Comparison of ENCODE assay signal across 8 cellular contexts in the genomic region with DNA sequence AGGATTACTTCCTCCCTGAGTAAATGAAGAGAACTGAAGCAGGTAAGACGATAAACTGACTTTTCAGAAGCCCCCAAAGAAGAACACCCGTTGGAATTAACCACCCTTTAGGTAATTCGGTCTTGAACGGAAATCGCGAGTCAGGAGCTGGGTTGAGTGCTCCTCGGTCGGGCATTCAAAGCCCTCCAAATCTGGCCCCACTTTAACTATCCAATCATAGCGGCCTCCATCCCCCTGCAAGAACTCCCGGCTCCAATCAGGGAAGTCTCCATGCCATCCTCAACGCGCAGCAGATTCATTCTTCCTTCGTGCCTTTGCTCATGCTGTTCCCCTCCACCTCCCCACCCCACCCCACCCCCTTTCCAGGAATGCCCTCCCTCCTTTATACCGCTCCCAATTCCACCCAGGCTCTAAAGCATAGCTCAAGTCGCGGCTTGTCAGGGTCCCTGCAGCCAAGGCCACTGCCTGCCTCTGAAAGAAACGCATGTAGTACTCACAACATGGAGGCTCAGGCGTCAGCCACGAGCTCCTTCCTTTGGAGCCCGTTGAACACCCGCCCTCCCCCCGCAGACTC. TPM values are rescaled to one million over a fixed set of nuclear protein-coding genes. Genes with fewer than 3 reads are reported as not detected.
DNase-seq lines count a peak whose midpoint lies in the region; ATAC-seq and TF ChIP-seq lines count a peak whose summit lies in the region.

No MANE protein-coding gene starts in this region.

- TF ChIP-seq POLR2A in erythroblast (IDR thresholded peaks at IDR 0.05; ENCODE audit: low read length) = no peak

- H3K36me3 ChIP-seq in BLaER1 = peaks cover 3% of the 10 kb centered on the region
- no peaks in the 10 kb centered on the region for H3K36me3 ChIP-seq in H7 (replicated peaks; ENCODE audit: control insufficient read depth, insufficient read depth, low read length)
- no peaks in the 10 kb centered on the region for H3K36me3 ChIP-seq in subcutaneous abdominal adipose tissue (ENCODE audit: control insufficient read depth in 5 of 5, insufficient read depth in 5 of 5, low read length in 5 of 5)

- peak overlapping the region; percentile 90 for H3K4me3 ChIP-seq in BLaER1
- peak overlapping the region; percentile 79 for H3K4me3 ChIP-seq in H7 (ENCODE audit: insufficient read depth, low read depth, low read length)
- peak overlapping the region; percentile 76 for H3K4me3 ChIP-seq in mononuclear cell (ENCODE audit: low read length)
- H3K4me3 ChIP-seq in subcutaneous abdominal adipose tissue (ENCODE audit: low read depth in 1 of 5, low read length in 5 of 5) = peak overlapping the region; percentile 81 to 90 (median 85)

- H4K20me1 ChIP-seq in BLaER1 = peaks cover 13% of the 10 kb centered on the region; the same call in 1 of the 2 replicates

- peak overlapping the region; percentile 93 for H3K4me2 ChIP-seq in BLaER1

- ATAC-seq in HG03039 (IDR thresholded peaks at IDR 0.05; ENCODE audit: unreplicated experiment) = no peak

- H3K27ac ChIP-seq in BLaER1 (peak overlapping the region; percentile 97), subcutaneous abdominal adipose tissue (ENCODE audit: low read depth, low read length) (no peak overlapping the region)

- H3K9me3 ChIP-seq in BLaER1 (0 out of 2 replicates have a peak, but pooled peaks cover 3% of the 10 kb centered on the region), mononuclear cell (ENCODE audit: low read depth, low read length) (no peaks in the 10 kb centered on the region), subcutaneous abdominal adipose tissue (ENCODE audit: control insufficient read depth in 5 of 5, low read length in 5 of 5) (no peaks in the 10 kb centered on the region)

- DNase-seq in H7 = peak; percentile 80
- peak; percentile 75 for DNase-seq in NCI-H526 treated with DMSO at 0.1 percent for 48 hours (lab: John Stamatoyannopoulos, UW)
- peak; percentile 11 for DNase-seq in activated T-cell treated with anti-CD3 and anti-CD28 coated beads for 24 hours (ENCODE audit: low read depth)
- peak; percentile 59 to 63 for DNase-seq in erythroblast (lab: John Stamatoyannopoulos, UW)

- H3K27me3 ChIP-seq in BLaER1 = no peaks in the 10 kb centered on the region
- H3K27me3 ChIP-seq in H7 (ENCODE audit: control insufficient read depth, insufficient read depth, low read length) = no peaks in the 10 kb centered on the region
- H3K27me3 ChIP-seq in mononuclear cell (ENCODE audit: insufficient read depth, low read length) = no peaks in the 10 kb centered on the region
- H3K27me3 ChIP-seq in subcutaneous abdominal adipose tissue (ENCODE audit: control insufficient read depth in 5 of 5, insufficient read depth in 4 of 5, low read length in 5 of 5) = no peaks in the 10 kb centered on the region

- H3K9ac ChIP-seq in BLaER1 (peak overlapping the region; percentile 95), subcutaneous abdominal adipose tissue (ENCODE audit: low read length in 5 of 5) (peak overlapping the region; percentile 48 to 71 (median 69))

- H3K4me1 ChIP-seq in BLaER1 (peaks cover 23% of the 10 kb centered on the region), mononuclear cell (ENCODE audit: insufficient read depth, low read length) (peaks cover 23% of the 10 kb centered on the region), subcutaneous abdominal adipose tissue (ENCODE audit: control insufficient read depth in 5 of 5, insufficient read depth in 5 of 5, low read length in 5 of 5) (peaks cover 2 to 34% (median 27%) of the 10 kb centered on the region in 5 donors)

RNA-seq across cellular contexts. Expression of a gene that starts 0.6 kb away (rescaled TPM):
- total RNA-seq in H7 (2014; rRNA removed; shearing (Covaris generic)) = 8.7 and 10.2 TPM in 2 replicates
- total RNA-seq in mononuclear cell = 15.5 TPM

Comparison
In these comparisons a context has a peak if more than half of its experiments do, and no peak if none do; other contexts are left out.
1. DNase-seq: peak in every context shown above with its lines; median percentile 80 in H7; 75 in NCI-H526 treated with DMSO at 0.1 percent for 48 hours; 61 in erythroblast; 11 in activated T-cell treated with anti-CD3 and anti-CD28 coated beads for 24 hours.